8 cellular contexts compared by ENCODE assay signal in the genomic region with DNA sequence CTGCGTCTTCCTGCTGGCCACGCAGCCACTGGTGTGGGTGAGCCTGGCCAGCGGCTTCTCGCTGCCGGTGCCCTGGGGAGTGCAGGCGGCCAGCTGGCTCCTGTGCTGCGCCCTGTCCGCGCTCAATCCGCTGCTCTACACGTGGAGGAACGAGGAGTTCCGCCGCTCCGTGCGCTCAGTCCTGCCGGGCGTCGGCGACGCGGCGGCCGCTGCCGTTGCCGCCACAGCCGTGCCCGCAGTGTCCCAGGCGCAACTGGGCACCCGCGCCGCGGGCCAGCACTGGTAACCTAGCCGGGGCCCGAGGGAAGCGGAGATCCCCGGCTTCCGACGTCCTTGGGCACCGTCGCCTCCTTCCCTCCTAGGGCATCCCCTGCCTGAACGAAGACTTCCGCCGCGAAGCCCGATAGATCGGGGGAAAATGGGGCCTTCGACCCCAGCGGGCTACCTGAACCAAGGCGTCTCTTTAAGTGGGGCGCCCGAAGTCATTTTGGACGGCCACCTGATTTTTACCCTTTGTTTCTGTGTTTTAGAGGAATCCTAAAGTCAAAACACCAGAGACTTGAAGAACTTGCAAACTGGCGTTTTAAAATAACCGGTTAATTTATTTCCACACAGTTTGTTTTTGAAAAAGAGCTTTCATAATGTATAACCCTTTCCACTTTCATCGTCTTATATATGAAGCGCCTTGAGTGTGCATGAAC. TPM values are rescaled to one million over a fixed set of nuclear protein-coding genes. Genes with fewer than 3 reads are reported as not detected.
DNase-seq lines count a peak whose midpoint lies in the region; ATAC-seq and TF ChIP-seq lines count a peak whose summit lies in the region.

No MANE protein-coding gene starts in this region.

- H3K27me3 Mint-ChIP-seq in activated T-cell treated with anti-CD3 and anti-CD28 coated beads, Interleukin-2, amount 50 U/mL, for 4 hours (ENCODE audit: low read depth), result peaks cover 48% of the 10 kb centered on the region

- H3K4me1 Mint-ChIP-seq in activated T-cell treated with anti-CD3 and anti-CD28 coated beads, Interleukin-2, amount 50 U/mL, for 4 hours (ENCODE audit: low read depth), result peaks cover 10% of the 10 kb centered on the region

- TF ChIP-seq CTCF in retinal pigment epithelial cell (conservative IDR thresholded peaks at IDR 0.05; ENCODE audit: low read depth, low read length), result no peak

- peak overlapping the region; percentile 24 for H3K4me3 ChIP-seq in retinal pigment epithelial cell (ENCODE audit: low read length)

- H3K36me3 Mint-ChIP-seq in activated T-cell treated with anti-CD3 and anti-CD28 coated beads, Interleukin-2, amount 50 U/mL, for 4 hours (ENCODE audit: insufficient read depth), result no peaks in the 10 kb centered on the region

- H3K4me3 Mint-ChIP-seq in activated T-cell treated with anti-CD3 and anti-CD28 coated beads, Interleukin-2, amount 50 U/mL, for 4 hours, result peak overlapping the region; percentile 71

- intact Hi-C loops in Right ventricle myocardium superior (cut with DNase I), result no loop called here

- no peak for DNase-seq in activated T-cell treated with anti-CD3 and anti-CD28 coated beads, Interleukin-2, amount 50 U/mL, for 4 hours
- DNase-seq in activated T-cell treated with anti-CD3 and anti-CD28 coated beads, Interleukin-2, amount 50 U/mL, for 1 hour, result no peak
- peak; percentile 26 to 28 for DNase-seq in activated CD4-positive, alpha-beta T cell treated with anti-CD3 and anti-CD28 coated beads, Interleukin-2, amount 50 U/mL, for 48 hours
- DNase-seq in Right ventricle myocardium superior (peak; percentile 69), retinal pigment epithelial cell (ENCODE audit: low read depth) (no peak), SIG-M5 treated with dmso at 0.1 percent for 504 hours (lab: John Stamatoyannopoulos, UW; ENCODE audit: unreplicated experiment) (no peak), inferior parietal cortex (ENCODE audit: extremely low spot score) (no peak), GM03348 (ENCODE audit: low spot score) (no peak)

- H3K9me3 Mint-ChIP-seq in activated T-cell treated with anti-CD3 and anti-CD28 coated beads, Interleukin-2, amount 50 U/mL, for 4 hours, result no peaks in the 10 kb centered on the region

- ATAC-seq in activated T-cell treated with anti-CD3 and anti-CD28 coated beads, Interleukin-2, amount 50 U/mL, for 4 hours, result peak; percentile 53 to 54
- ATAC-seq in Right ventricle myocardium superior (ENCODE audit: poor library complexity), result peak; percentile 67

RNA-seq across cellular contexts. Expression of a gene that starts 2.0 kb away (rescaled TPM):
- not detected for total RNA-seq in activated T-cell treated with anti-CD3 and anti-CD28 coated beads, Interleukin-2, amount 50 U/mL, for 4 hours
- not detected for total RNA-seq in Right ventricle myocardium superior

Comparison
In these comparisons a context has a peak if more than half of its experiments do, and no peak if none do; other contexts are left out.
1. DNase-seq: peak in activated CD4-positive, alpha-beta T cell treated with anti-CD3 and anti-CD28 coated beads, Interleukin-2, amount 50 U/mL, for 48 hours (2 of 2) and Right ventricle myocardium superior (single experiment); none in activated T-cell treated with anti-CD3 and anti-CD28 coated beads, Interleukin-2, amount 50 U/mL, for 4 hours (single experiment), activated T-cell treated with anti-CD3 and anti-CD28 coated beads, Interleukin-2, amount 50 U/mL, for 1 hour (single experiment), retinal pigment epithelial cell (single experiment), SIG-M5 treated with dmso at 0.1 percent for 504 hours (single experiment), inferior parietal cortex (single experiment) and GM03348 (single experiment).